8 cellular contexts compared by ENCODE assay signal in the genomic region with DNA sequence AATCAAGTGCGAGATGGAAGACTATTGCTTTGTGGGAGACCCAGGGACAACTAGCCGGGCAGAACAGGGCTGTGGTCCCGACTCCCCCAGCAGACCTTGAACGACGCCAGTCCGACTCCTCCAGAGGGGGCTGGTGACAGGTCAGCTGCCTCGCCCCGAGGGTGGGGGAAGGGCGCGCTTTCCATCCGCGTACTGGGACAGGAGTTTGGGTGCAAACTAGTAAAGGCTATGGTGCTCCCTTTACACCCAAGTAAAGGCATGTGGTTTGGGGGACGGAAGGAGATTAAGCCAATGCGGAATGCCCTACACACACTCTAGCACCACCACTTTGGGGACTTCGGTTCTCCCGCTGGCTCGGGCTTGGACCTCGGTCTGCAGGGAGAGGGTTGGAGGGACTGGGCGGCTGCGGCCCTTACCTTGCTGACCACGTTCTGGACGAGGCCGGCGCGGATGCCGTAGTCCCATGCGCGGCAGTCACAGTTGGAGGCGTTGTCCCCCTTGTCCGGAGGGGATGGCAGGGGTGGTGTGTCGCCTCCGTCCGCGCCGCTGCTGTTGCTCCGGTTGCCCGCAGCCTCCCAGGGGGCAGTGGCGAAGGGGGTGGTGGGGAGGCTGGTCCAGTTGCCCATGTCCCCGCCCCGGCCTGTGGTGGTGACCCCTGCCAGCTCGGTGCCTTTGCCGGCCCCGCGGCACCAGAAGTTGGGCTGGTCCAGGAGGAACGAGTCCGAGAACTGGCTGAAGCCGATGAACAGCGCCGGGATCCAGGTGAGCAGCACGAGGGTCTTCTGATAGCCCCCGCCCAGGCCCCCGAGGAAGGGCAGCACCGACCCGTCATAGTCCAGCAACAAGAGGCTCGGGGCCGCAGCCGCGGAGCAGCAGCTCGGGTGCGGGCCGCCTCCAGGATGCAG. TPM values are rescaled to one million over a fixed set of nuclear protein-coding genes. Genes with fewer than 3 reads are reported as not detected.
DNase-seq lines count a peak whose midpoint lies in the region; ATAC-seq and TF ChIP-seq lines count a peak whose summit lies in the region.

No MANE protein-coding gene starts in this region.

- H3F3A ChIP-seq in smooth muscle cell (ENCODE audit: low read depth): no peaks in the 10 kb centered on the region

- no peaks in the 10 kb centered on the region for H3K36me3 ChIP-seq in H7 (replicated peaks; ENCODE audit: control insufficient read depth, insufficient read depth, low read length)
- no peaks in the 10 kb centered on the region for H3K36me3 ChIP-seq in adipocyte (ENCODE audit: control insufficient read depth, insufficient read depth, low read length, severe bottlenecking)
- H3K36me3 ChIP-seq in iPS-15b (ENCODE audit: control insufficient read depth, insufficient read depth, low read length): no peaks in the 10 kb centered on the region
- H3K36me3 ChIP-seq in smooth muscle cell (ENCODE audit: low read depth): no peaks in the 10 kb centered on the region

- H3K9ac ChIP-seq in adipocyte (ENCODE audit: low read length): peak overlapping the region; percentile 91
- peak overlapping the region; percentile 1 for H3K9ac ChIP-seq in iPS-15b (ENCODE audit: low read depth, low read length)
- no peak overlapping the region for H3K9ac ChIP-seq in smooth muscle cell (ENCODE audit: low read depth)

- TF ChIP-seq CTCF in AG04449 (IDR thresholded peaks at IDR 0.05; ENCODE audit: insufficient read depth, low read length, missing control alignments): no peak
- no peak for TF ChIP-seq CTCF in smooth muscle cell (IDR thresholded peaks at IDR 0.05; ENCODE audit: borderline replicate concordance, insufficient read depth, poor library complexity, severe bottlenecking)

- no peak for DNase-seq in AG04449 (ENCODE audit: low read depth, low spot score)
- DNase-seq in H7: peak; percentile 83
- peak; percentile 39 for DNase-seq in adipocyte (ENCODE audit: low read depth)
- no peak for DNase-seq in smooth muscle cell (lab: John Stamatoyannopoulos, UW; ENCODE audit: unreplicated experiment)
- no peak for DNase-seq in NOMO-1 (lab: John Stamatoyannopoulos, UW; ENCODE audit: unreplicated experiment in 2 of 2)

- CTCF ChIA-PET in AG04449 (lab: Yijun Ruan, JAX): interaction anchor here (1.5 kb wide), 1 partner anchor 12 kb away, joined by 9 read pairs; no protein-coding TSS in a partner anchor

- H3K4me2 ChIP-seq in smooth muscle cell: peak overlapping the region; percentile 92

- H3K27ac ChIP-seq in smooth muscle cell (ENCODE audit: low read depth): no peak overlapping the region

- H3K9me3 ChIP-seq in adipocyte (ENCODE audit: control insufficient read depth, low read length) (no peaks in the 10 kb centered on the region), iPS-15b (ENCODE audit: control insufficient read depth, insufficient read depth, low read length) (no peaks in the 10 kb centered on the region), smooth muscle cell (replicated peaks; ENCODE audit: low read depth) (no peaks in the 10 kb centered on the region)

- no peak overlapping the region for H2AFZ ChIP-seq in smooth muscle cell (ENCODE audit: low read depth)

- H3K4me1 ChIP-seq in adipocyte (ENCODE audit: control insufficient read depth, insufficient read depth, low read length): peaks cover 44% of the 10 kb centered on the region
- H3K4me1 ChIP-seq in iPS-15b (ENCODE audit: control insufficient read depth, insufficient read depth, low read length): peaks cover 24% of the 10 kb centered on the region
- peaks cover 16% of the 10 kb centered on the region for H3K4me1 ChIP-seq in smooth muscle cell (ENCODE audit: low read depth)

- peaks cover 14% of the 10 kb centered on the region for H3K27me3 ChIP-seq in H7 (ENCODE audit: control insufficient read depth, insufficient read depth, low read length)
- H3K27me3 ChIP-seq in adipocyte (replicated peaks; ENCODE audit: control insufficient read depth, insufficient read depth, low read length): no peaks in the 10 kb centered on the region
- H3K27me3 ChIP-seq in iPS-15b (ENCODE audit: control insufficient read depth, insufficient read depth, low read length): peaks cover 26% of the 10 kb centered on the region
- H3K27me3 ChIP-seq in smooth muscle cell (ENCODE audit: low read depth): peaks cover 77% of the 10 kb centered on the region

- ATAC-seq in HG03342 (IDR thresholded peaks at IDR 0.05; ENCODE audit: unreplicated experiment) (no peak), HG03108 (IDR thresholded peaks at IDR 0.05; ENCODE audit: unreplicated experiment) (no peak)

- H3K4me3 ChIP-seq in AG04449 (ENCODE audit: low read depth, low read length) (peak overlapping the region; percentile 61), H7 (ENCODE audit: insufficient read depth, low read depth, low read length) (peak overlapping the region; percentile 74), adipocyte (ENCODE audit: low read length) (peak overlapping the region; percentile 97), iPS-15b (ENCODE audit: low read depth, low read length) (peak overlapping the region; percentile 60), smooth muscle cell (peak overlapping the region; percentile 54)

- 2% methylated on average over 55 of the region's 61 CpGs for WGBS in smooth muscle cell (ENCODE audit: low lambda C conversion rate)

- H3K79me2 ChIP-seq in smooth muscle cell (ENCODE audit: low read depth): no peaks in the 10 kb centered on the region

- POLR2A ChIA-PET in AG04449 (lab: Yijun Ruan, JAX): no interaction called here

- no peaks in the 10 kb centered on the region for H4K20me1 ChIP-seq in smooth muscle cell (ENCODE audit: low read depth)

RNA-seq across cellular contexts. Expression of a gene that starts 1.1 kb away (rescaled TPM):
- total RNA-seq in H7 (2014; rRNA removed; shearing (Covaris generic)): 14.6 and 20.7 TPM in 2 replicates
- 3.6 and 3.8 TPM in 2 replicates for total RNA-seq in smooth muscle cell
- polyA plus RNA-seq in smooth muscle cell: 1.6 and 2.7 TPM in 2 replicates

Comparison
In these comparisons a context has a peak if more than half of its experiments do, and no peak if none do; other contexts are left out.
1. DNase-seq: peak in H7 (single experiment) and adipocyte (single experiment); none in AG04449 (single experiment), smooth muscle cell (single experiment) and NOMO-1 (0 of 2).
2. Peak in every context shown above with its lines, with median percentiles within 50 percentile points of each other: H3K4me3 ChIP-seq.